Comparison of ENCODE assay signal across 9 cellular contexts in genomic region chr6:136525586-136526195, GRCh38. TPM values are rescaled to one million over a fixed set of nuclear protein-coding genes. Genes with fewer than 3 reads are reported as not detected.
DNase-seq lines count a peak whose midpoint lies in the region; ATAC-seq lines count a peak whose summit lies in the region.
"Had no signal": no experiment of that assay in that cellular context is flagged by ENCODE, and none has a peak within 500 bp of the region (broad histone marks: within the 10 kb centered on the region; RNA-seq: fewer than 3 reads in every experiment).

No MANE protein-coding gene starts in this region.

- DNase-seq in NCI-H1092 treated with DMSO at 0.1 percent for 48 hours (lab: John Stamatoyannopoulos, UW) (peak; percentile 59), NCI-H1092 (lab: John Stamatoyannopoulos, UW) (no peak), NCI-H526 treated with DMSO at 0.1 percent for 48 hours (lab: John Stamatoyannopoulos, UW) (peak; percentile 78), cerebellum (ENCODE audit: low spot score) (peak; percentile 56), occipital lobe (lab: John Stamatoyannopoulos, UW) (peak; percentile 52), posterior vena cava (ENCODE audit: low spot score) (no peak), dedifferentiated amniotic fluid mesenchymal stem cell (ENCODE audit: extremely low spot score) (no peak)
- DNase-seq: MG63 had no signal

- intact Hi-C loops in posterior vena cava (cut with DNase I): no loop called here

- ATAC-seq in GM18858 (IDR thresholded peaks at IDR 0.05; ENCODE audit: unreplicated experiment): no peak

RNA-seq across cellular contexts. Expression of gene MAP7, which starts 24.5 kb away (rescaled TPM):
- total RNA-seq in cerebellum (7.9 TPM), occipital lobe (6.1 TPM), posterior vena cava (1 to 10 TPM; 2.7 to 3.1 TPM)

Comparison
In these comparisons a context has a peak if more than half of its experiments do, and no peak if none do; other contexts are left out.
1. DNase-seq: peak in NCI-H1092 treated with DMSO at 0.1 percent for 48 hours (single experiment), NCI-H526 treated with DMSO at 0.1 percent for 48 hours (single experiment), cerebellum (single experiment) and occipital lobe (single experiment); none in NCI-H1092 (single experiment), posterior vena cava (single experiment) and dedifferentiated amniotic fluid mesenchymal stem cell (single experiment).